ENCODE assay signal across 1 cellular context in genomic region chr15:84716036-84716732, GRCh38.
TF ChIP-seq lines count a peak whose summit lies in the region.

Gene SEC11A (minus strand): TSS chr15:84716139. CDS start chr15:84716075, 64 bp downstream.

TF ChIP-seq in HepG2, 621 proteins besides CTCF, POLR2A, EP300 and RAD21 (continued from another document and continues in another):
- TF ChIP-seq DBP (CRISPR knock-in tag; IDR thresholded peaks at IDR 0.05; ENCODE audit: not compliant biosample characterization) (no peak), ZSCAN22 (CRISPR knock-in tag; IDR thresholded peaks at IDR 0.05) (no peak; the same call in 1 of the 2 replicates), TRIM24 (CRISPR knock-in tag; IDR thresholded peaks at IDR 0.05) (no peak), HBP1 (CRISPR knock-in tag; IDR thresholded peaks at IDR 0.05; ENCODE audit: low read depth) (peak; percentile 74; the same call in 1 of the 2 replicates), ZNF547 (CRISPR knock-in tag; IDR thresholded peaks at IDR 0.05) (peak; percentile 94), ZNF709 (CRISPR knock-in tag; IDR thresholded peaks at IDR 0.05) (peak; percentile 83; the same call in 1 of the 2 replicates), ZKSCAN1 (IDR thresholded peaks at IDR 0.05; ENCODE audit: low read length) (peak; percentile 49; the same call in 1 of the 2 replicates), MIER2 (CRISPR knock-in tag; IDR thresholded peaks at IDR 0.05) (0 out of 2 replicates have a peak, but pooled peaks have one; percentile 40), ZNF768 (CRISPR knock-in tag; IDR thresholded peaks at IDR 0.05) (peak; percentile 77), ZNF333 (CRISPR knock-in tag; IDR thresholded peaks at IDR 0.05; ENCODE audit: borderline replicate concordance) (peak; percentile 88; the same call in 1 of the 2 replicates), ZNF816 (CRISPR knock-in tag; IDR thresholded peaks at IDR 0.05; ENCODE audit: borderline replicate concordance) (peak; percentile 95), ZNF609 (CRISPR knock-in tag; IDR thresholded peaks at IDR 0.05; ENCODE audit: borderline replicate concordance) (no peak), ARNT2 (CRISPR knock-in tag; IDR thresholded peaks at IDR 0.05; ENCODE audit: low read depth) (peak; percentile 68), ZNF430 (CRISPR knock-in tag; IDR thresholded peaks at IDR 0.05) (peak; percentile 28; the same call in 1 of the 2 replicates), TBP (CRISPR knock-in tag; IDR thresholded peaks at IDR 0.05) (no peak), RARA (CRISPR knock-in tag; IDR thresholded peaks at IDR 0.05) (peak; percentile 40), ZNF879 (CRISPR knock-in tag; IDR thresholded peaks at IDR 0.05) (0 out of 2 replicates have a peak, but pooled peaks have one; percentile 77), ZNF580 (CRISPR knock-in tag; IDR thresholded peaks at IDR 0.05; ENCODE audit: borderline replicate concordance, low read depth) (peak; percentile 79; the same call in 1 of the 2 replicates), FOXC1 (CRISPR knock-in tag; IDR thresholded peaks at IDR 0.05; ENCODE audit: borderline replicate concordance) (0 out of 2 replicates have a peak, but pooled peaks have one; percentile 18), FOXA3 (CRISPR knock-in tag; IDR thresholded peaks at IDR 0.05) (peak; percentile 47), GLI4 (CRISPR knock-in tag; IDR thresholded peaks at IDR 0.05; ENCODE audit: borderline replicate concordance) (no peak; the same call in 1 of the 2 replicates), RNF219 (CRISPR knock-in tag; IDR thresholded peaks at IDR 0.05) (no peak; the same call in 1 of the 2 replicates), NCOA1 (CRISPR knock-in tag; IDR thresholded peaks at IDR 0.05) (no peak; the same call in 1 of the 2 replicates), ZBTB1 (CRISPR knock-in tag; IDR thresholded peaks at IDR 0.05; ENCODE audit: borderline replicate concordance) (no peak), MIER3 (CRISPR knock-in tag; IDR thresholded peaks at IDR 0.05; ENCODE audit: borderline replicate concordance) (peak; percentile 35; the same call in 1 of the 2 replicates), RFX5 (IDR thresholded peaks at IDR 0.05; ENCODE audit: low read depth, low read length) (no peak), IRF1 (CRISPR knock-in tag; IDR thresholded peaks at IDR 0.05; ENCODE audit: low read depth) (no peak), HNRNPL (IDR thresholded peaks at IDR 0.05; ENCODE audit: low read depth, low read length) (peak; percentile 97), ZSCAN25 (CRISPR knock-in tag; IDR thresholded peaks at IDR 0.05) (peak; percentile 58; the same call in 1 of the 2 replicates), HIVEP1 (CRISPR knock-in tag; IDR thresholded peaks at IDR 0.05) (0 out of 2 replicates have a peak, but pooled peaks have one; percentile 52), MXD4 (CRISPR knock-in tag; IDR thresholded peaks at IDR 0.05) (peak; percentile 93), SP2 (CRISPR knock-in tag; IDR thresholded peaks at IDR 0.05) (peak; percentile 92)
- TF ChIP-seq, protein P1, sequence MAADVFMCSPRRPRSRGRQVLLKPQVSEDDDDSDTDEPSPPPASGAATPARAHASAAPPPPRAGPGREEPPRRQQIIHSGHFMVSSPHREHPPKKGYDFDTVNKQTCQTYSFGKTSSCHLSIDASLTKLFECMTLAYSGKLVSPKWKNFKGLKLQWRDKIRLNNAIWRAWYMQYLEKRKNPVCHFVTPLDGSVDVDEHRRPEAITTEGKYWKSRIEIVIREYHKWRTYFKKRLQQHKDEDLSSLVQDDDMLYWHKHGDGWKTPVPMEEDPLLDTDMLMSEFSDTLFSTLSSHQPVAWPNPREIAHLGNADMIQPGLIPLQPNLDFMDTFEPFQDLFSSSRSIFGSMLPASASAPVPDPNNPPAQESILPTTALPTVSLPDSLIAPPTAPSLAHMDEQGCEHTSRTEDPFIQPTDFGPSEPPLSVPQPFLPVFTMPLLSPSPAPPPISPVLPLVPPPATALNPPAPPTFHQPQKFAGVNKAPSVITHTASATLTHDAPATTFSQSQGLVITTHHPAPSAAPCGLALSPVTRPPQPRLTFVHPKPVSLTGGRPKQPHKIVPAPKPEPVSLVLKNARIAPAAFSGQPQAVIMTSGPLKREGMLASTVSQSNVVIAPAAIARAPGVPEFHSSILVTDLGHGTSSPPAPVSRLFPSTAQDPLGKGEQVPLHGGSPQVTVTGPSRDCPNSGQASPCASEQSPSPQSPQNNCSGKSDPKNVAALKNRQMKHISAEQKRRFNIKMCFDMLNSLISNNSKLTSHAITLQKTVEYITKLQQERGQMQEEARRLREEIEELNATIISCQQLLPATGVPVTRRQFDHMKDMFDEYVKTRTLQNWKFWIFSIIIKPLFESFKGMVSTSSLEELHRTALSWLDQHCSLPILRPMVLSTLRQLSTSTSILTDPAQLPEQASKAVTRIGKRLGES (CRISPR knock-in tag; IDR thresholded peaks at IDR 0.05; ENCODE audit: borderline replicate concordance): 0 out of 2 replicates have a peak, but pooled peaks have one; percentile 4
- TF ChIP-seq, protein P2, sequence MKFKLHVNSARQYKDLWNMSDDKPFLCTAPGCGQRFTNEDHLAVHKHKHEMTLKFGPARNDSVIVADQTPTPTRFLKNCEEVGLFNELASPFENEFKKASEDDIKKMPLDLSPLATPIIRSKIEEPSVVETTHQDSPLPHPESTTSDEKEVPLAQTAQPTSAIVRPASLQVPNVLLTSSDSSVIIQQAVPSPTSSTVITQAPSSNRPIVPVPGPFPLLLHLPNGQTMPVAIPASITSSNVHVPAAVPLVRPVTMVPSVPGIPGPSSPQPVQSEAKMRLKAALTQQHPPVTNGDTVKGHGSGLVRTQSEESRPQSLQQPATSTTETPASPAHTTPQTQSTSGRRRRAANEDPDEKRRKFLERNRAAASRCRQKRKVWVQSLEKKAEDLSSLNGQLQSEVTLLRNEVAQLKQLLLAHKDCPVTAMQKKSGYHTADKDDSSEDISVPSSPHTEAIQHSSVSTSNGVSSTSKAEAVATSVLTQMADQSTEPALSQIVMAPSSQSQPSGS (CRISPR knock-in tag; IDR thresholded peaks at IDR 0.05): peak; percentile 82
- TF ChIP-seq, protein P3, sequence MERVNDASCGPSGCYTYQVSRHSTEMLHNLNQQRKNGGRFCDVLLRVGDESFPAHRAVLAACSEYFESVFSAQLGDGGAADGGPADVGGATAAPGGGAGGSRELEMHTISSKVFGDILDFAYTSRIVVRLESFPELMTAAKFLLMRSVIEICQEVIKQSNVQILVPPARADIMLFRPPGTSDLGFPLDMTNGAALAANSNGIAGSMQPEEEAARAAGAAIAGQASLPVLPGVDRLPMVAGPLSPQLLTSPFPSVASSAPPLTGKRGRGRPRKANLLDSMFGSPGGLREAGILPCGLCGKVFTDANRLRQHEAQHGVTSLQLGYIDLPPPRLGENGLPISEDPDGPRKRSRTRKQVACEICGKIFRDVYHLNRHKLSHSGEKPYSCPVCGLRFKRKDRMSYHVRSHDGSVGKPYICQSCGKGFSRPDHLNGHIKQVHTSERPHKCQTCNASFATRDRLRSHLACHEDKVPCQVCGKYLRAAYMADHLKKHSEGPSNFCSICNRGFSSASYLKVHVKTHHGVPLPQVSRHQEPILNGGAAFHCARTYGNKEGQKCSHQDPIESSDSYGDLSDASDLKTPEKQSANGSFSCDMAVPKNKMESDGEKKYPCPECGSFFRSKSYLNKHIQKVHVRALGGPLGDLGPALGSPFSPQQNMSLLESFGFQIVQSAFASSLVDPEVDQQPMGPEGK (CRISPR knock-in tag; IDR thresholded peaks at IDR 0.05): peak; percentile 68
- TF ChIP-seq, protein P4, sequence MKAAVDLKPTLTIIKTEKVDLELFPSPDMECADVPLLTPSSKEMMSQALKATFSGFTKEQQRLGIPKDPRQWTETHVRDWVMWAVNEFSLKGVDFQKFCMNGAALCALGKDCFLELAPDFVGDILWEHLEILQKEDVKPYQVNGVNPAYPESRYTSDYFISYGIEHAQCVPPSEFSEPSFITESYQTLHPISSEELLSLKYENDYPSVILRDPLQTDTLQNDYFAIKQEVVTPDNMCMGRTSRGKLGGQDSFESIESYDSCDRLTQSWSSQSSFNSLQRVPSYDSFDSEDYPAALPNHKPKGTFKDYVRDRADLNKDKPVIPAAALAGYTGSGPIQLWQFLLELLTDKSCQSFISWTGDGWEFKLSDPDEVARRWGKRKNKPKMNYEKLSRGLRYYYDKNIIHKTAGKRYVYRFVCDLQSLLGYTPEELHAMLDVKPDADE (CRISPR knock-in tag; IDR thresholded peaks at IDR 0.05): 0 out of 2 replicates have a peak, but pooled peaks have one; percentile 48
- TF ChIP-seq, protein P5, sequence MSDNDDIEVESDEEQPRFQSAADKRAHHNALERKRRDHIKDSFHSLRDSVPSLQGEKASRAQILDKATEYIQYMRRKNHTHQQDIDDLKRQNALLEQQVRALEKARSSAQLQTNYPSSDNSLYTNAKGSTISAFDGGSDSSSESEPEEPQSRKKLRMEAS (IDR thresholded peaks at IDR 0.05): peak; percentile 93
- TF ChIP-seq, protein P6, sequence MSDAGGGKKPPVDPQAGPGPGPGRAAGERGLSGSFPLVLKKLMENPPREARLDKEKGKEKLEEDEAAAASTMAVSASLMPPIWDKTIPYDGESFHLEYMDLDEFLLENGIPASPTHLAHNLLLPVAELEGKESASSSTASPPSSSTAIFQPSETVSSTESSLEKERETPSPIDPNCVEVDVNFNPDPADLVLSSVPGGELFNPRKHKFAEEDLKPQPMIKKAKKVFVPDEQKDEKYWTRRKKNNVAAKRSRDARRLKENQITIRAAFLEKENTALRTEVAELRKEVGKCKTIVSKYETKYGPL (CRISPR knock-in tag; IDR thresholded peaks at IDR 0.05): peak; percentile 48; the same call in 1 of the 2 replicates
